In the genomic region with DNA sequence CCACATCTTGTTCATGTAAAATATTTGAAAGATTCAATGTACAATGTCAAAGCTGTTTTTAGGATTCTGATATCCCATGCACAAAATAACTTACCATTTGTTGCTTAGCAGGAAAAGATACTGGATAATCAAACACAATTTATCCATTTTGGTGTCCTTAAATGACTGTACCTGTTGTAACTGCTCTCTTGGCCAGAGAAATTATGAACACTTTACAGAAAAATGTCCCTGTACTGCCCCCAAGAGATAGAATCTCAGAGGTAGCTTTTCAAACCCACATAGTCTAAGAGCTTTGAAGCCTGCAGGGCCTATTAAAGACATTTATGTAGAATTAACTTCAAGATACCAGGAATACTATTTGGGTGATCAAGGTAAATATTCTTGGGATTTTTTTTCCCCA, we compare ENCODE assay signal across 1 cellular context.
TF ChIP-seq lines count a peak whose summit lies in the region.

No MANE protein-coding gene starts in this region.

TF ChIP-seq in IMR-90, 13 proteins besides CTCF, POLR2A, EP300 and RAD21 (continued from another document):
- TF ChIP-seq SMC3 (IDR thresholded peaks at IDR 0.05; ENCODE audit: low read depth, low read length) (no peak), NFE2L2 (IDR thresholded peaks at IDR 0.05; ENCODE audit: low read depth, low read length) (no peak), RFX5 (IDR thresholded peaks at IDR 0.05; ENCODE audit: low read depth, low read length) (no peak), MXI1 (IDR thresholded peaks at IDR 0.05; ENCODE audit: borderline replicate concordance, low read depth, low read length) (no peak), FOS (IDR thresholded peaks at IDR 0.05; ENCODE audit: low read depth, low read length) (no peak), MAFK (IDR thresholded peaks at IDR 0.05; ENCODE audit: low read depth, low read length) (no peak), CHD1 (IDR thresholded peaks at IDR 0.05; ENCODE audit: low read depth, low read length) (no peak)
